Comparison of ENCODE assay signal across 8 cellular contexts in genomic region chr5:73201547-73202513, GRCh38. TPM values are rescaled to one million over a fixed set of nuclear protein-coding genes. Genes with fewer than 3 reads are reported as not detected.
DNase-seq lines count a peak whose midpoint lies in the region; ATAC-seq and TF ChIP-seq lines count a peak whose summit lies in the region.

No MANE protein-coding gene starts in this region.

- TF ChIP-seq RAD21 in HCT116 (IDR thresholded peaks at IDR 0.05; ENCODE audit: low read depth): peak; percentile 89

- H3K27me3 ChIP-seq in HCT116 (ENCODE audit: insufficient read depth, low read length) (no peaks in the 10 kb centered on the region), duodenal mucosa (ENCODE audit: control insufficient read depth in 1 of 2, insufficient read depth in 2 of 2, low read length in 2 of 2) (peaks cover 0 to 11% of the 10 kb centered on the region in 2 donors), lower lobe of right lung (ENCODE audit: low read depth) (peaks cover 31% of the 10 kb centered on the region)

- H3K4me1 ChIP-seq in HCT116 (ENCODE audit: control insufficient read depth in 1 of 2, insufficient read depth in 2 of 2, low read length in 2 of 2): peaks cover 0 to 13% of the 10 kb centered on the region in 2 experiments; a peak in 3 of 4 replicates
- peaks cover 10 to 11% of the 10 kb centered on the region in 2 donors for H3K4me1 ChIP-seq in duodenal mucosa (ENCODE audit: control insufficient read depth in 1 of 2, insufficient read depth in 2 of 2, low read length in 2 of 2)
- no peaks in the 10 kb centered on the region for H3K4me1 ChIP-seq in lower lobe of right lung

- RAD21 ChIA-PET in HCT116 (lab: Charles Lee; ENCODE audit: low non-redundant PET in 1 of 2, low total read pairs in 2 of 2, uncharacterized antibody in 2 of 2, unreplicated experiment in 2 of 2): interaction anchor here in 1 of 2 experiments (0.7 kb wide), 3 partner anchors 15 to 245 kb away, joined by 3 to 4 read pairs (median 4); no protein-coding TSS in a partner anchor

- POLR2A ChIA-PET in HCT116 (lab: Charles Lee): interaction anchor here (1.1 kb wide), 1 partner anchor 103 kb away, joined by 3 read pairs; no protein-coding TSS in a partner anchor

- peak overlapping the region; percentile 42 for H3K4me2 ChIP-seq in HCT116 (ENCODE audit: low read length)

- H3K9me3 ChIP-seq in HCT116 (ENCODE audit: control insufficient read depth in 1 of 2, insufficient read depth in 1 of 2, low read depth in 1 of 2, low read length in 2 of 2): no peaks in the 10 kb centered on the region
- H3K9me3 ChIP-seq in duodenal mucosa (ENCODE audit: control insufficient read depth in 1 of 2, low read length in 2 of 2): no peaks in the 10 kb centered on the region
- H3K9me3 ChIP-seq in lower lobe of right lung: no peaks in the 10 kb centered on the region

- TF ChIP-seq CTCF in HCT116 (IDR thresholded peaks at IDR 0.05 in 2 of 3, conservative IDR thresholded peaks at IDR 0.05 in 1 of 3; ENCODE audit: borderline replicate concordance in 1 of 3, insufficient read depth in 1 of 3, low read depth in 2 of 3, low read length in 2 of 3) (peak; percentile 81 to 94 (median 87)), lower lobe of right lung (IDR thresholded peaks at IDR 0.05) (peak; percentile 82)

- H3K36me3 ChIP-seq in HCT116 (ENCODE audit: control insufficient read depth in 1 of 2, insufficient read depth in 2 of 2, low read length in 2 of 2): no peaks in the 10 kb centered on the region
- peaks cover 0 to 4% of the 10 kb centered on the region in 2 donors for H3K36me3 ChIP-seq in duodenal mucosa (ENCODE audit: control insufficient read depth in 1 of 2, insufficient read depth in 2 of 2, low read length in 2 of 2)
- H3K36me3 ChIP-seq in lower lobe of right lung: no peaks in the 10 kb centered on the region

- intact Hi-C loops in HCT116 (cut with micrococcal nuclease): loop anchor here (1.0 to 5.0 kb wide), 2 partner anchors 120 to 282 kb away; no protein-coding TSS in a partner anchor
- intact Hi-C loops in lower lobe of right lung (cut with DNase I): loop anchor here (10.0 kb wide), 1 partner anchor 117 kb away; no protein-coding TSS in a partner anchor

- no peaks in the 10 kb centered on the region for H4K20me1 ChIP-seq in HCT116 (ENCODE audit: insufficient read depth)

- no TSS peak for BruUV-seq in HCT116 (replicated peaks; lab: Mats Ljungman, UMichigan)

- H2AFZ ChIP-seq in HCT116 (ENCODE audit: low read depth, low read length, poor library complexity, severe bottlenecking): peak overlapping the region; percentile 75

- H3K9ac ChIP-seq in HCT116 (ENCODE audit: low read length): no peak overlapping the region
- peak overlapping the region; percentile 58 to 62 for H3K9ac ChIP-seq in duodenal mucosa (ENCODE audit: low read depth in 1 of 2, low read length in 2 of 2)

- H3K9me2 ChIP-seq in HCT116 (ENCODE audit: insufficient read depth): no peaks in the 10 kb centered on the region

- no peak overlapping the region for H3K27ac ChIP-seq in HCT116 (ENCODE audit: low read depth, low read length)
- no peak overlapping the region for H3K27ac ChIP-seq in duodenal mucosa (ENCODE audit: low read depth, low read length)
- H3K27ac ChIP-seq in lower lobe of right lung: no peak overlapping the region

- H3K4me3 ChIP-seq in HCT116 (replicated peaks in 1 of 2; ENCODE audit: low read depth in 1 of 2, low read length in 2 of 2) (no peak overlapping the region), duodenal mucosa (ENCODE audit: low read depth in 1 of 2, low read length in 2 of 2) (peak overlapping the region; percentile 69 to 78), lower lobe of right lung (no peak overlapping the region)

- ATAC-seq in HCT116: peak; percentile 98
- peak; percentile 93 to 94 for ATAC-seq in lower lobe of right lung

- CTCF ChIA-PET in HCT116 (lab: Charles Lee): interaction anchor here (0.6 to 4.9 kb wide), 12 partner anchors 9 to 282 kb away, joined by 3 to 71 read pairs (median 4); partner anchors contain the start of gene FCHO2

- peak; percentile 91 for DNase-seq in D341Med (ENCODE audit: low spot score)
- peak; percentile 78 for DNase-seq in HCT116 (ENCODE audit: low read depth, low spot score)
- peak; percentile 55 for DNase-seq in NCI-H510A treated with DMSO at 0.1 percent for 48 hours (lab: John Stamatoyannopoulos, UW)
- DNase-seq in activated CD4-positive, alpha-beta T cell treated with anti-CD3 and anti-CD28 coated beads, Interleukin-2, amount 50 U/mL, for 24 hours (ENCODE audit: low read depth in 1 of 2, low spot score in 1 of 2): peak; percentile 58 to 65
- peak; percentile 86 for DNase-seq in lower lobe of right lung
- peak; percentile 49 for DNase-seq in stimulated activated CD8-positive, alpha-beta memory T cell treated with anti-CD3 and anti-CD28 coated beads, Interleukin-15, amount 100 ng/mL, for 1 hour (ENCODE audit: low read depth)
- DNase-seq in cerebellar nuclear complex (lab: John Stamatoyannopoulos, UW): no peak

- no peak for TF ChIP-seq POLR2A in HCT116 (IDR thresholded peaks at IDR 0.05; ENCODE audit: borderline replicate concordance, extremely low read depth, insufficient read depth, insufficient read length)

- no peaks in the 10 kb centered on the region for H3K79me2 ChIP-seq in HCT116 (ENCODE audit: insufficient read depth, low read length)

TF ChIP-seq in HCT116, 20 proteins besides CTCF, POLR2A, EP300 and RAD21:
- peak; percentile 77; the same call in 1 of the 2 replicates for TF ChIP-seq MAX (IDR thresholded peaks at IDR 0.05)
- no peak for TF ChIP-seq JUND (IDR thresholded peaks at IDR 0.05)
- TF ChIP-seq CBX3 (IDR thresholded peaks at IDR 0.05; ENCODE audit: low read depth): peak; percentile 60

RNA-seq across cellular contexts. Expression of gene TMEM174, which starts 28.8 kb away (rescaled TPM):
- total RNA-seq in HCT116 (2021; ENCODE audit: unreplicated experiment) (not detected), lower lobe of right lung (not detected)
- not detected in 2 replicates for polyA plus RNA-seq in HCT116 (2012)

Comparison
In these comparisons a context has a peak if more than half of its experiments do, and no peak if none do; other contexts are left out.
1. DNase-seq: peak in D341Med (single experiment), HCT116 (single experiment), NCI-H510A treated with DMSO at 0.1 percent for 48 hours (single experiment), activated CD4-positive, alpha-beta T cell treated with anti-CD3 and anti-CD28 coated beads, Interleukin-2, amount 50 U/mL, for 24 hours (2 of 2), lower lobe of right lung (single experiment) and stimulated activated CD8-positive, alpha-beta memory T cell treated with anti-CD3 and anti-CD28 coated beads, Interleukin-15, amount 100 ng/mL, for 1 hour (single experiment); none in cerebellar nuclear complex (0 of 2).
2. H3K4me3 ChIP-seq: peak in duodenal mucosa (2 of 2); none in HCT116 (0 of 2) and lower lobe of right lung (single experiment).